Comparison of ENCODE assay signal across 13 cellular contexts in the genomic region with DNA sequence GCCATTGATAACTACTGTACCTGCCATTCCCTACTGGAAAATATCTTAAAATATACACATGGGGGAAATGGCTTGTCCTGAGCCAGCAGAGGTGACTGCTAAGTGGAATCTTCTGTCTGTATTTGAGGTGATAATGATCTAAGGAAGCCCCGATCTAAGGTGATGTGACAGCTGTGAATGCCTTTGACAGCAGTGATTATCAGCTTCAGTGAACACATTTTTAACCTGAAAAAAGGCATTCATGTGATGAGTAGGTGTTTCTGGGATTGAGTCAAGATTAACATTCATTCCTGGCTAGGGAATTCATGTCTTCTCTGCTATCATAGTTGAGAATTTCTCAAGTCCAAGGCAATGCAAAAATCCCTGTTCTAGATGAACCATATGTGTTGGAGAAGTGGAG.
"Had no signal": no experiment of that assay in that cellular context is flagged by ENCODE, and none has a peak within 500 bp of the region (broad histone marks: within the 10 kb centered on the region; RNA-seq: fewer than 3 reads in every experiment).

No MANE protein-coding gene starts in this region.

- H3K27ac Mint-ChIP-seq: type B pancreatic cell had no signal

- H3K27me3 ChIP-seq: colonic mucosa, heart right ventricle had no signal

- DNase-seq: activated CD4-positive, alpha-beta T cell treated with anti-CD3 and anti-CD28 coated beads for 4 hours; activated gamma-delta T cell; colonic mucosa; foreskin melanocyte; heart right ventricle; left ventricle myocardium superior; mesendoderm; posterior cingulate gyrus; right cardiac atrium; substantia nigra; T1000 had no signal

- H3K27me3 Mint-ChIP-seq: type B pancreatic cell had no signal

- H3K9me3 Mint-ChIP-seq: type B pancreatic cell had no signal

- H3K4me3 ChIP-seq: colonic mucosa, heart right ventricle, smooth muscle cell had no signal

- H3K36me3 Mint-ChIP-seq: type B pancreatic cell had no signal

- H3K4me3 Mint-ChIP-seq: type B pancreatic cell had no signal

- ATAC-seq: heart right ventricle, left ventricle myocardium superior, right cardiac atrium had no signal

- H3K4me1 ChIP-seq: colonic mucosa had no signal

- H3K27ac ChIP-seq: colonic mucosa, heart right ventricle had no signal

- H3K36me3 ChIP-seq: colonic mucosa, heart right ventricle had no signal

- H3K9me3 ChIP-seq: colonic mucosa, heart right ventricle had no signal
